In genomic region chr9:7129391-7129790, GRCh38 we compare ENCODE assay signal across 1 cellular context.
TF ChIP-seq lines count a peak whose summit lies in the region.

No MANE protein-coding gene starts in this region.

TF ChIP-seq in GM23338, 12 proteins besides CTCF, POLR2A, EP300 and RAD21:
- TF ChIP-seq, protein P1, sequence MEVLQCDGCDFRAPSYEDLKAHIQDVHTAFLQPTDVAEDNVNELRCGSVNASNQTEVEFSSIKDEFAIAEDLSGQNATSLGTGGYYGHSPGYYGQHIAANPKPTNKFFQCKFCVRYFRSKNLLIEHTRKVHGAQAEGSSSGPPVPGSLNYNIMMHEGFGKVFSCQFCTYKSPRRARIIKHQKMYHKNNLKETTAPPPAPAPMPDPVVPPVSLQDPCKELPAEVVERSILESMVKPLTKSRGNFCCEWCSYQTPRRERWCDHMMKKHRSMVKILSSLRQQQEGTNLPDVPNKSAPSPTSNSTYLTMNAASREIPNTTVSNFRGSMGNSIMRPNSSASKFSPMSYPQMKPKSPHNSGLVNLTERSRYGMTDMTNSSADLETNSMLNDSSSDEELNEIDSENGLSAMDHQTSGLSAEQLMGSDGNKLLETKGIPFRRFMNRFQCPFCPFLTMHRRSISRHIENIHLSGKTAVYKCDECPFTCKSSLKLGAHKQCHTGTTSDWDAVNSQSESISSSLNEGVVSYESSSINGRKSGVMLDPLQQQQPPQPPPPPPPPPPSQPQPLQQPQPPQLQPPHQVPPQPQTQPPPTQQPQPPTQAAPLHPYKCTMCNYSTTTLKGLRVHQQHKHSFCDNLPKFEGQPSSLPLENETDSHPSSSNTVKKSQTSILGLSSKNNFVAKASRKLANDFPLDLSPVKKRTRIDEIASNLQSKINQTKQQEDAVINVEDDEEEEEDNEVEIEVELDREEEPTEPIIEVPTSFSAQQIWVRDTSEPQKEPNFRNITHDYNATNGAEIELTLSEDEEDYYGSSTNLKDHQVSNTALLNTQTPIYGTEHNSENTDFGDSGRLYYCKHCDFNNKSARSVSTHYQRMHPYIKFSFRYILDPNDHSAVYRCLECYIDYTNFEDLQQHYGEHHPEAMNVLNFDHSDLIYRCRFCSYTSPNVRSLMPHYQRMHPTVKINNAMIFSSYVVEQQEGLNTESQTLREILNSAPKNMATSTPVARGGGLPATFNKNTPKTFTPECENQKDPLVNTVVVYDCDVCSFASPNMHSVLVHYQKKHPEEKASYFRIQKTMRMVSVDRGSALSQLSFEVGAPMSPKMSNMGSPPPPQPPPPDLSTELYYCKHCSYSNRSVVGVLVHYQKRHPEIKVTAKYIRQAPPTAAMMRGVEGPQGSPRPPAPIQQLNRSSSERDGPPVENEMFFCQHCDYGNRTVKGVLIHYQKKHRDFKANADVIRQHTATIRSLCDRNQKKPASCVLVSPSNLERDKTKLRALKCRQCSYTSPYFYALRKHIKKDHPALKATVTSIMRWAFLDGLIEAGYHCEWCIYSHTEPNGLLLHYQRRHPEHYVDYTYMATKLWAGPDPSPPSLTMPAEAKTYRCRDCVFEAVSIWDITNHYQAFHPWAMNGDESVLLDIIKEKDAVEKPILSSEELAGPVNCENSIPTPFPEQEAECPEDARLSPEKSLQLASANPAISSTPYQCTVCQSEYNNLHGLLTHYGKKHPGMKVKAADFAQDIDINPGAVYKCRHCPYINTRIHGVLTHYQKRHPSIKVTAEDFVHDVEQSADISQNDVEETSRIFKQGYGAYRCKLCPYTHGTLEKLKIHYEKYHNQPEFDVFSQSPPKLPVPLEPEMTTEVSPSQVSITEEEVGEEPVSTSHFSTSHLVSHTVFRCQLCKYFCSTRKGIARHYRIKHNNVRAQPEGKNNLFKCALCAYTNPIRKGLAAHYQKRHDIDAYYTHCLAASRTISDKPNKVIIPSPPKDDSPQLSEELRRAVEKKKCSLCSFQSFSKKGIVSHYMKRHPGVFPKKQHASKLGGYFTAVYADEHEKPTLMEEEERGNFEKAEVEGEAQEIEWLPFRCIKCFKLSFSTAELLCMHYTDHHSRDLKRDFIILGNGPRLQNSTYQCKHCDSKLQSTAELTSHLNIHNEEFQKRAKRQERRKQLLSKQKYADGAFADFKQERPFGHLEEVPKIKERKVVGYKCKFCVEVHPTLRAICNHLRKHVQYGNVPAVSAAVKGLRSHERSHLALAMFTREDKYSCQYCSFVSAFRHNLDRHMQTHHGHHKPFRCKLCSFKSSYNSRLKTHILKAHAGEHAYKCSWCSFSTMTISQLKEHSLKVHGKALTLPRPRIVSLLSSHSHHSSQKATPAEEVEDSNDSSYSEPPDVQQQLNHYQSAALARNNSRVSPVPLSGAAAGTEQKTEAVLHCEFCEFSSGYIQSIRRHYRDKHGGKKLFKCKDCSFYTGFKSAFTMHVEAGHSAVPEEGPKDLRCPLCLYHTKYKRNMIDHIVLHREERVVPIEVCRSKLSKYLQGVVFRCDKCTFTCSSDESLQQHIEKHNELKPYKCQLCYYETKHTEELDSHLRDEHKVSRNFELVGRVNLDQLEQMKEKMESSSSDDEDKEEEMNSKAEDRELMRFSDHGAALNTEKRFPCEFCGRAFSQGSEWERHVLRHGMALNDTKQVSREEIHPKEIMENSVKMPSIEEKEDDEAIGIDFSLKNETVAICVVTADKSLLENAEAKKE (CRISPR knock-in tag; IDR thresholded peaks at IDR 0.05): peak; percentile 83; the same call in 1 of the 2 replicates
- TF ChIP-seq CREB1 (CRISPR knock-in tag; IDR thresholded peaks at IDR 0.05; ENCODE audit: low read depth) (no peak), NANOG (IDR thresholded peaks at IDR 0.05; ENCODE audit: borderline replicate concordance) (no peak), JUNB (IDR thresholded peaks at IDR 0.05; ENCODE audit: unreplicated experiment) (no peak), ZNF331 (CRISPR knock-in tag; IDR thresholded peaks at IDR 0.05; ENCODE audit: low read depth) (no peak)
